Comparison of ENCODE assay signal across 8 cellular contexts in genomic region chr20:52493177-52493711, GRCh38.
DNase-seq lines count a peak whose midpoint lies in the region; ATAC-seq and TF ChIP-seq lines count a peak whose summit lies in the region.

No MANE protein-coding gene starts in this region.

- H3K9me2 ChIP-seq in PC-3 (replicated peaks; ENCODE audit: low read length) = no peaks in the 10 kb centered on the region

- DNase-seq in HK-2 (ENCODE audit: unreplicated experiment) (peak; percentile 6), NOMO-1 treated with dmso at 0.1 percent for 144 hours (lab: John Stamatoyannopoulos, UW; ENCODE audit: unreplicated experiment) (peak; percentile 34), epithelial cell of prostate (ENCODE audit: low read depth, low spot score) (peak; percentile 85), sciatic nerve (ENCODE audit: low spot score) (no peak), superior temporal gyrus (ENCODE audit: extremely low spot score) (no peak), PC-3 (no peak), SIG-M5 treated with dmso at 0.1 percent for 504 hours (lab: John Stamatoyannopoulos, UW; ENCODE audit: unreplicated experiment) (no peak)

- peak; percentile 24 for ATAC-seq in sciatic nerve
- ATAC-seq in HG02588 (IDR thresholded peaks at IDR 0.05; ENCODE audit: unreplicated experiment) = no peak
- no peak for ATAC-seq in PC-3

- H2AFZ ChIP-seq in PC-3 (ENCODE audit: low read length) = no peak overlapping the region

- no peaks in the 10 kb centered on the region for H4K20me1 ChIP-seq in PC-3 (ENCODE audit: low read length)

- CTCF ChIA-PET in PC-3 (lab: Charles Lee) = no interaction called here

- H3F3A ChIP-seq in PC-3 (ENCODE audit: low read length, unreplicated experiment) = no peaks in the 10 kb centered on the region

- TF ChIP-seq CTCF in PC-3 (conservative IDR thresholded peaks at IDR 0.05; ENCODE audit: low read depth, low read length) = no peak

- intact Hi-C loops in sciatic nerve (cut with DNase I) = no loop called here
- intact Hi-C loops in PC-3 (cut with micrococcal nuclease) = no loop called here

- H3K4me2 ChIP-seq in PC-3 (ENCODE audit: low read length) = no peak overlapping the region

- no peaks in the 10 kb centered on the region for H3K79me2 ChIP-seq in PC-3 (ENCODE audit: low read length)

- no peaks in the 10 kb centered on the region for H3K27me3 ChIP-seq in PC-3 (ENCODE audit: low read length)

- no peaks in the 10 kb centered on the region for H3K36me3 ChIP-seq in PC-3 (ENCODE audit: low read depth, low read length)

- H3K9ac ChIP-seq in PC-3 (ENCODE audit: low read length) = no peak overlapping the region

- no peaks in the 10 kb centered on the region for H3K9me3 ChIP-seq in PC-3 (ENCODE audit: low read length)

- H3K4me1 ChIP-seq in PC-3 (ENCODE audit: insufficient read depth, low read length) = no peaks in the 10 kb centered on the region

- H3K27ac ChIP-seq in epithelial cell of prostate (peak overlapping the region; percentile 91), PC-3 (ENCODE audit: low read length) (no peak overlapping the region)

- no TSS peak for BruUV-seq in PC-3 (replicated peaks; lab: Mats Ljungman, UMichigan)

- POLR2A ChIA-PET in PC-3 (lab: Charles Lee; ENCODE audit: unreplicated experiment) = no interaction called here

- H3K4me3 ChIP-seq in PC-3 (ENCODE audit: low read length) = no peak overlapping the region

Comparison
In these comparisons a context has a peak if more than half of its experiments do, and no peak if none do; other contexts are left out.
1. DNase-seq: peak in HK-2 (single experiment), NOMO-1 treated with dmso at 0.1 percent for 144 hours (single experiment) and epithelial cell of prostate (single experiment); none in sciatic nerve (single experiment), superior temporal gyrus (single experiment), PC-3 (single experiment) and SIG-M5 treated with dmso at 0.1 percent for 504 hours (single experiment).